ENCODE assay signal across 8 cellular contexts in genomic region chr5:77239126-77239741, GRCh38. TPM values are rescaled to one million over a fixed set of nuclear protein-coding genes. Genes with fewer than 3 reads are reported as not detected.
A peak's percentile ranks its signal among the peaks of the same experiment; 100 is the strongest.
DNase-seq lines count a peak whose midpoint lies in the region; ATAC-seq and TF ChIP-seq lines count a peak whose summit lies in the region.

No MANE protein-coding gene starts in this region.

- no peak overlapping the region for H3K27ac ChIP-seq in AG04450 (ENCODE audit: low read depth, low read length)

- H3K4me3 ChIP-seq in AG04450 (ENCODE audit: low read depth, low read length): no peak overlapping the region
- H3K4me3 ChIP-seq in GM12864 (ENCODE audit: low read depth, low read length): no peak overlapping the region
- H3K4me3 ChIP-seq in foreskin fibroblast (ENCODE audit: low read depth in 1 of 2, low read length in 2 of 2): no peak overlapping the region

- H3K27me3 ChIP-seq in AG04450 (ENCODE audit: control insufficient read depth, insufficient read depth, low read length): no peaks in the 10 kb centered on the region

- CTCF ChIA-PET in AG04450 (lab: Charles Lee): interaction anchor here (1.4 to 2.3 kb wide), 2 partner anchors 94 to 253 kb away, joined by 4 to 12 read pairs; partner anchors contain the start of gene WDR41

- no peak for ATAC-seq in HG02852 (IDR thresholded peaks at IDR 0.05; ENCODE audit: unreplicated experiment)

- no peaks in the 10 kb centered on the region for H3K9me3 ChIP-seq in AG04450 (ENCODE audit: control insufficient read depth, insufficient read depth, low read length)

- TF ChIP-seq CTCF in AG04450 (IDR thresholded peaks at IDR 0.05; ENCODE audit: low read depth, low read length) (peak; percentile 29; the same call in 1 of the 2 replicates), GM12864 (IDR thresholded peaks at IDR 0.05; ENCODE audit: low read depth, low read length, missing control alignments) (peak; percentile 49), foreskin fibroblast (IDR thresholded peaks at IDR 0.05; ENCODE audit: low read depth, low read length) (no peak)

- POLR2A ChIA-PET in AG04450 (lab: Yijun Ruan, JAX): no interaction called here

- DNase-seq in AG04450 (ENCODE audit: low read depth, low spot score) (no peak), GM12864 (ENCODE audit: low read depth) (no peak), RPMI7951 (ENCODE audit: low read depth) (peak; percentile 13), foreskin fibroblast (peak; percentile 14 to 51), NCI-H187 (lab: John Stamatoyannopoulos, UW) (no peak), dedifferentiated amniotic fluid mesenchymal stem cell (ENCODE audit: extremely low spot score) (no peak), DMS153 treated with DMSO at 0.1 percent for 48 hours (lab: John Stamatoyannopoulos, UW; ENCODE audit: unreplicated experiment) (no peak)

RNA-seq across cellular contexts. Expression of gene PDE8B, which starts 28.8 kb away (rescaled TPM):
- polyA plus RNA-seq in AG04450 (2011; rRNA removed): 0.02 TPM in 2 replicates
- polyA minus RNA-seq in AG04450 (2011; rRNA and poly(A)+ RNA removed): 0.13 TPM in 1 of 2 replicates, not detected in the other
- total RNA-seq in RPMI7951 (2014; rRNA removed; shearing (Covaris generic)): not detected in 2 replicates

Comparison
In these comparisons a context has a peak if more than half of its experiments do, and no peak if none do; other contexts are left out.
1. DNase-seq: peak in RPMI7951 (single experiment) and foreskin fibroblast (2 of 2); none in AG04450 (single experiment), GM12864 (single experiment), NCI-H187 (0 of 2), dedifferentiated amniotic fluid mesenchymal stem cell (single experiment) and DMS153 treated with DMSO at 0.1 percent for 48 hours (single experiment).